In the genomic region with DNA sequence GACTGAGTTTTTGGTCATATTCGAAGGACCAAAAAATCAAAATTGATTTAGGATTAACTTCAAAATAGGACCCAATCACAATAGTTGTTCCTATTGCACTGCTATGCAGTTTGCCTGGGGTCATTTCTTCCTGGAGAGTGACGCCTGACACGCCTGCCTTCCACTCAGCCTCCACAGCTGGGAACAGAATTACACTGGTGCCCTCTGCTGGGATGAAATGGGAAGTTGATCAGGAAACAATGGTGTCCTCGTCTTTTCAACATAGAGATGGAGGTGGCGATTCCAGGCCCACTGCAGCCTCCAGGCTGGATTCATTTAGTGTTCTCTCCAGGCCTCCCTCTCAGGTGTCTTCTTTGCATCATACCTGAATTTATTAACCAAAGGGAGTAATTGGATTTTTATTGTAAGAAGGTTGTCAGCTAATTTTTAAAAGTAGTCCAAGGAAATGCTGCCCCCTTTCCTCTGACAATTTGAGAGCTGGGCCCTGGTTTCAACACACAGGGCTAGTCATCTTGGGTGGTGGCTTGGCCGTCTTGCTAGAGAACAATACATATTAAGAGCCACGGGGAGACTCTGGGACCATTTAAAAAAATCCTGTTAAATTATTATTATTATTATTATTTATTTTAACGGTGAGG, we compare ENCODE assay signal across 8 cellular contexts.
DNase-seq lines count a peak whose midpoint lies in the region; ATAC-seq and TF ChIP-seq lines count a peak whose summit lies in the region.

No MANE protein-coding gene starts in this region.

- H3K79me2 ChIP-seq in DOHH2 (ENCODE audit: control insufficient read depth, low read length) (no peaks in the 10 kb centered on the region), OCI-LY3 (ENCODE audit: low read length) (no peaks in the 10 kb centered on the region), fibroblast of lung (ENCODE audit: control insufficient read depth, insufficient read depth, low read length) (no peaks in the 10 kb centered on the region)

- TF ChIP-seq EP300 in Ishikawa (IDR thresholded peaks at IDR 0.05; ENCODE audit: borderline replicate concordance), result no peak

- H3K36me3 ChIP-seq in DOHH2 (ENCODE audit: control insufficient read depth, low read length) (no peaks in the 10 kb centered on the region), OCI-LY3 (replicated peaks; ENCODE audit: low read depth, low read length) (no peaks in the 10 kb centered on the region), fibroblast of lung (ENCODE audit: control insufficient read depth, insufficient read depth, low read length) (no peaks in the 10 kb centered on the region), neuron (ENCODE audit: insufficient read depth, low read length) (peaks cover 7% of the 10 kb centered on the region)

- H3K4me3 ChIP-seq in DOHH2 (ENCODE audit: low read length) (no peak overlapping the region), OCI-LY3 (ENCODE audit: low read length) (peak overlapping the region; percentile 30), fibroblast of lung (replicated peaks in 1 of 4; ENCODE audit: control extremely low read depth in 1 of 4, insufficient read depth in 1 of 4, low read depth in 3 of 4, low read length in 4 of 4) (no peak overlapping the region), neuron (ENCODE audit: low read length) (peak overlapping the region; percentile 2)

- H3F3A ChIP-seq in DOHH2 (ENCODE audit: control insufficient read depth, insufficient read depth), result no peaks in the 10 kb centered on the region

- H3K4me2 ChIP-seq in DOHH2 (ENCODE audit: low read length) (no peak overlapping the region), OCI-LY3 (ENCODE audit: low read length) (peak overlapping the region; percentile 66), fibroblast of lung (ENCODE audit: extremely low read depth, insufficient read depth, low read length) (no peak overlapping the region)

- DNase-seq in activated T-cell treated with anti-CD3 and anti-CD28 coated beads for 48 hours (ENCODE audit: low read depth), result peak; percentile 56
- peak; percentile 55 to 76 for DNase-seq in fibroblast of lung (ENCODE audit: low read depth in 2 of 2)
- DNase-seq in stromal cell of bone marrow (ENCODE audit: low read depth), result peak; percentile 80

- H3K9me3 ChIP-seq in DOHH2 (ENCODE audit: control insufficient read depth, insufficient read depth, low read length) (no peaks in the 10 kb centered on the region), OCI-LY3 (ENCODE audit: insufficient read depth, low read length) (no peaks in the 10 kb centered on the region), fibroblast of lung (ENCODE audit: control insufficient read depth, insufficient read depth, low read depth, low read length) (no peaks in the 10 kb centered on the region), neuron (ENCODE audit: low read length) (peaks cover 2% of the 10 kb centered on the region)

- TF ChIP-seq CTCF in DOHH2 (IDR thresholded peaks at IDR 0.05; ENCODE audit: low read depth, low read length, poor library complexity, severe bottlenecking), result peak; percentile 73
- TF ChIP-seq CTCF in OCI-LY3 (IDR thresholded peaks at IDR 0.05; ENCODE audit: low read depth, low read length), result peak; percentile 90
- TF ChIP-seq CTCF in fibroblast of lung (conservative IDR thresholded peaks at IDR 0.05 in 1 of 2, IDR thresholded peaks at IDR 0.05 in 1 of 2; ENCODE audit: low read depth in 1 of 2, low read length in 2 of 2), result peak; percentile 81 to 85

- peak overlapping the region; percentile 65; the same call in 1 of the 2 replicates for H2AFZ ChIP-seq in OCI-LY3 (ENCODE audit: low read depth, low read length)
- peak overlapping the region; percentile 59 for H2AFZ ChIP-seq in fibroblast of lung (ENCODE audit: low read length)
- no peak overlapping the region for H2AFZ ChIP-seq in neuron (ENCODE audit: low read depth, low read length)

- no peaks in the 10 kb centered on the region for H3K9me2 ChIP-seq in DOHH2 (replicated peaks; ENCODE audit: control insufficient read depth, low read length)

- no peaks in the 10 kb centered on the region for H3K27me3 ChIP-seq in DOHH2 (ENCODE audit: control insufficient read depth, low read length)
- H3K27me3 ChIP-seq in OCI-LY3 (ENCODE audit: low read depth, low read length), result no peaks in the 10 kb centered on the region
- H3K27me3 ChIP-seq in fibroblast of lung (ENCODE audit: control insufficient read depth, insufficient read depth, low read length), result no peaks in the 10 kb centered on the region
- H3K27me3 ChIP-seq in neuron (ENCODE audit: insufficient read depth, low read length), result no peaks in the 10 kb centered on the region

- H3K9ac ChIP-seq in OCI-LY3 (ENCODE audit: low read length) (peak overlapping the region; percentile 41), fibroblast of lung (ENCODE audit: insufficient read depth, low read length) (no peak overlapping the region)

- TF ChIP-seq RAD21 in Ishikawa (IDR thresholded peaks at IDR 0.05; ENCODE audit: low read depth), result peak; percentile 99

- H4K20me1 ChIP-seq in DOHH2 (ENCODE audit: control insufficient read depth, insufficient read depth, low read depth, low read length) (no peaks in the 10 kb centered on the region), OCI-LY3 (ENCODE audit: insufficient read depth, low read length) (no peaks in the 10 kb centered on the region), fibroblast of lung (ENCODE audit: control insufficient read depth, extremely low read depth, insufficient read depth, low read length) (no peaks in the 10 kb centered on the region)

- H3K27ac ChIP-seq in DOHH2 (ENCODE audit: low read depth, low read length), result no peak overlapping the region
- H3K27ac ChIP-seq in OCI-LY3 (ENCODE audit: low read length), result peak overlapping the region; percentile 32; the same call in 1 of the 2 replicates
- no peak overlapping the region for H3K27ac ChIP-seq in fibroblast of lung (ENCODE audit: insufficient read depth, low read length)

- ATAC-seq in GM21717 (IDR thresholded peaks at IDR 0.05; ENCODE audit: unreplicated experiment), result peak; percentile 92

- H3K4me1 ChIP-seq in DOHH2 (ENCODE audit: control insufficient read depth, low read length) (no peaks in the 10 kb centered on the region), OCI-LY3 (ENCODE audit: low read length) (peaks cover 21% of the 10 kb centered on the region), fibroblast of lung (ENCODE audit: control insufficient read depth, extremely low read depth, insufficient read depth, low read length) (peaks cover 3% of the 10 kb centered on the region), neuron (ENCODE audit: insufficient read depth, low read length) (peaks cover 10% of the 10 kb centered on the region)

TF ChIP-seq in Ishikawa, 13 proteins besides CTCF, POLR2A, EP300 and RAD21:
- TF ChIP-seq TAF1 (IDR thresholded peaks at IDR 0.05; ENCODE audit: low read depth) (no peak), FOXM1 (IDR thresholded peaks at IDR 0.05; ENCODE audit: borderline replicate concordance, low read depth) (no peak), YY1 (IDR thresholded peaks at IDR 0.05; ENCODE audit: low read depth) (0 out of 2 replicates have a peak, but pooled peaks have one; percentile 33), ZBTB7A (IDR thresholded peaks at IDR 0.05; ENCODE audit: low read depth) (no peak), NFIC (IDR thresholded peaks at IDR 0.05) (no peak)
- TF ChIP-seq, protein P1, sequence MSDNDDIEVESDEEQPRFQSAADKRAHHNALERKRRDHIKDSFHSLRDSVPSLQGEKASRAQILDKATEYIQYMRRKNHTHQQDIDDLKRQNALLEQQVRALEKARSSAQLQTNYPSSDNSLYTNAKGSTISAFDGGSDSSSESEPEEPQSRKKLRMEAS (IDR thresholded peaks at IDR 0.05), result no peak
- TF ChIP-seq, protein P2, sequence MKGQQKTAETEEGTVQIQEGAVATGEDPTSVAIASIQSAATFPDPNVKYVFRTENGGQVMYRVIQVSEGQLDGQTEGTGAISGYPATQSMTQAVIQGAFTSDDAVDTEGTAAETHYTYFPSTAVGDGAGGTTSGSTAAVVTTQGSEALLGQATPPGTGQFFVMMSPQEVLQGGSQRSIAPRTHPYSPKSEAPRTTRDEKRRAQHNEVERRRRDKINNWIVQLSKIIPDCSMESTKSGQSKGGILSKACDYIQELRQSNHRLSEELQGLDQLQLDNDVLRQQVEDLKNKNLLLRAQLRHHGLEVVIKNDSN (IDR thresholded peaks at IDR 0.05), result no peak

Comparison
In these comparisons a context has a peak if more than half of its experiments do, and no peak if none do; other contexts are left out.
1. H3K4me3 ChIP-seq: peak in OCI-LY3 (single experiment) and neuron (single experiment); none in DOHH2 (single experiment) and fibroblast of lung (0 of 4).
2. Peak in every context shown above with its lines, with median percentiles within 50 percentile points of each other: CTCF ChIP-seq and DNase-seq.